ENCODE assay signal across 23 cellular contexts in the genomic region with DNA sequence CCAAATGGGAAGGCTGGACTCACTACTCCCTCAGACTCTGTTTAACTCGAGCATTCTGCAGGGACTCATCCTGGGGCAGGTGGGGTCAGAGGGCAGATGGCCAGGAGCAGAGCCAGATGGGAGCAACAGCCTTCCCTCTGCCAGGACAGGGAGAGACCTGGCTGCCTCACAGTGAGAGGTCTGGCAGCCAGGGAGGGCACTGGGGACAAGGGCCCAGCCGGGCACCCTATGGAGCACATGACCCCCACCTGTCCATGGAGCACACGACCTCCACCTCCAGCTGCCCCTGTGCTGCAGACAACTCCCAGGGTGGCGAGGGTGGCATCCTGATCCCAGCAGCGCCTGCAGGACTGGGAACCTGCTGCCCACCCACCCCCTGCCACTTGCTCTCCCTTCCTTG.
A peak's percentile ranks its signal among the peaks of the same experiment; 100 is the strongest.
DNase-seq lines count a peak whose midpoint lies in the region; ATAC-seq and TF ChIP-seq lines count a peak whose summit lies in the region.
"Had no signal": no experiment of that assay in that cellular context is flagged by ENCODE, and none has a peak within 500 bp of the region (broad histone marks: within the 10 kb centered on the region; RNA-seq: fewer than 3 reads in every experiment).

No MANE protein-coding gene starts in this region.

- TF ChIP-seq CTCF in OCI-LY1 (IDR thresholded peaks at IDR 0.05; ENCODE audit: low read length) (no peak), brain (conservative IDR thresholded peaks at IDR 0.05) (no peak), mesothelial cell of epicardium (IDR thresholded peaks at IDR 0.05; ENCODE audit: unreplicated experiment) (no peak), progenitor cell of endocrine pancreas (IDR thresholded peaks at IDR 0.05; ENCODE audit: unreplicated experiment) (no peak), left lung (IDR thresholded peaks at IDR 0.05) (no peak)

- H3K36me3 ChIP-seq in OCI-LY1 (ENCODE audit: insufficient read depth, low read length) (no peaks in the 10 kb centered on the region), left lung (no peaks in the 10 kb centered on the region)
- H3K36me3 ChIP-seq: SJCRH30 had no signal

- no peak for ATAC-seq in left lung
- ATAC-seq: GM12878 had no signal

- H3K27ac ChIP-seq in OCI-LY1 (ENCODE audit: low read depth, low read length, poor library complexity, severe bottlenecking) = peak overlapping the region; percentile 91
- H3K27ac ChIP-seq in left lung = no peak overlapping the region
- H3K27ac ChIP-seq: C4-2B, GM23248, PC-9, RWPE1, SJCRH30 had no signal

- peaks cover 4% of the 10 kb centered on the region for H3K27me3 Mint-ChIP-seq in brain
- no peaks in the 10 kb centered on the region for H3K27me3 Mint-ChIP-seq in mesothelial cell of epicardium (ENCODE audit: low read depth)
- no peaks in the 10 kb centered on the region for H3K27me3 Mint-ChIP-seq in progenitor cell of endocrine pancreas
- peaks cover 5% of the 10 kb centered on the region for H3K27me3 Mint-ChIP-seq in activated CD4-positive, alpha-beta memory T cell treated with anti-CD3 and anti-CD28 coated beads for 36 hours

- H3K9me3 Mint-ChIP-seq in brain (peaks cover 0 to 8% (median 2%) of the 10 kb centered on the region in 5 experiments), mesothelial cell of epicardium (no peaks in the 10 kb centered on the region), progenitor cell of endocrine pancreas (ENCODE audit: low read depth) (no peaks in the 10 kb centered on the region)
- H3K9me3 Mint-ChIP-seq in activated CD4-positive, alpha-beta memory T cell treated with anti-CD3 and anti-CD28 coated beads for 36 hours = no peaks in the 10 kb centered on the region
- H3K9me3 Mint-ChIP-seq: IgD-negative memory B cell had no signal

- no peak overlapping the region for H3K4me2 ChIP-seq in OCI-LY1 (ENCODE audit: low read length)
- H3K4me2 ChIP-seq: PC-9 had no signal

- no peaks in the 10 kb centered on the region for H4K20me1 ChIP-seq in OCI-LY1 (ENCODE audit: insufficient read depth, low read length)

- no peaks in the 10 kb centered on the region for H3K9me2 ChIP-seq in OCI-LY1 (ENCODE audit: low read depth, low read length)

- H3K4me1 ChIP-seq in OCI-LY1 (ENCODE audit: insufficient read depth, low read length, severe bottlenecking) (peaks cover 56% of the 10 kb centered on the region), left lung (no peaks in the 10 kb centered on the region)
- H3K4me1 ChIP-seq: SJCRH30 had no signal

- CTCF ChIA-PET in activated CD4-positive, alpha-beta memory T cell treated with anti-CD3 and anti-CD28 coated beads for 36 hours (lab: Charles Lee) = no interaction called here

- intact Hi-C loops in left lung (cut with DNase I) = no loop called here
- intact Hi-C loops in activated CD4-positive, alpha-beta memory T cell treated with anti-CD3 and anti-CD28 coated beads for 36 hours (cut with micrococcal nuclease) = no loop called here

- no peak overlapping the region for H2AFZ ChIP-seq in OCI-LY1 (ENCODE audit: low read length)
- H2AFZ ChIP-seq: GM23248, PC-9 had no signal

- H3K79me2 ChIP-seq in OCI-LY1 (ENCODE audit: insufficient read depth, low read length) = no peaks in the 10 kb centered on the region

- H3K4me1 Mint-ChIP-seq in brain = peaks cover 20% of the 10 kb centered on the region
- H3K4me1 Mint-ChIP-seq in mesothelial cell of epicardium = peaks cover 43% of the 10 kb centered on the region
- peaks cover 6% of the 10 kb centered on the region for H3K4me1 Mint-ChIP-seq in progenitor cell of endocrine pancreas (ENCODE audit: low read depth)
- H3K4me1 Mint-ChIP-seq in activated CD4-positive, alpha-beta memory T cell treated with anti-CD3 and anti-CD28 coated beads for 36 hours (ENCODE audit: low read depth) = no peaks in the 10 kb centered on the region
- H3K4me1 Mint-ChIP-seq: IgD-negative memory B cell had no signal

- DNase-seq in mesothelial cell of epicardium (ENCODE audit: low spot score in 2 of 2, unreplicated experiment in 2 of 2) (no peak), progenitor cell of endocrine pancreas (ENCODE audit: low spot score, unreplicated experiment) (no peak), CD1c-positive myeloid dendritic cell (ENCODE audit: extremely low spot score) (no peak), left lung (no peak)
- no peak for DNase-seq in central memory CD4-positive, alpha-beta T cell
- no peak for DNase-seq in activated CD4-positive, alpha-beta memory T cell treated with anti-CD3 and anti-CD28 coated beads for 36 hours
- DNase-seq: ACHN, DMS53, EL, GM23248, HCEC 1CT, Karpas-422, NCI-H1436 treated with DMSO at 0.1 percent for 48 hours, NCI-H2029, NCI-H2171, PC-9, SJCRH30 had no signal

- no peaks in the 10 kb centered on the region for H3K9me3 ChIP-seq in OCI-LY1 (ENCODE audit: low read length)
- H3K9me3 ChIP-seq in left lung = no peaks in the 10 kb centered on the region
- H3K9me3 ChIP-seq: SJCRH30 had no signal

- H3K9ac ChIP-seq in OCI-LY1 (ENCODE audit: low read length) = peak overlapping the region; percentile 29; the same call in 1 of the 2 replicates
- H3K9ac ChIP-seq: GM23248 had no signal

- peak overlapping the region in 3 of 5 experiments; percentile 11 to 99 (median 53) for H3K27ac Mint-ChIP-seq in brain
- H3K27ac Mint-ChIP-seq in mesothelial cell of epicardium = peak overlapping the region; percentile 83
- H3K27ac Mint-ChIP-seq in progenitor cell of endocrine pancreas = peak overlapping the region; percentile 58
- H3K27ac Mint-ChIP-seq in activated CD4-positive, alpha-beta memory T cell treated with anti-CD3 and anti-CD28 coated beads for 36 hours = no peak overlapping the region
- H3K27ac Mint-ChIP-seq: IgD-negative memory B cell had no signal

- H3K4me3 Mint-ChIP-seq in brain (no peak overlapping the region), mesothelial cell of epicardium (no peak overlapping the region), progenitor cell of endocrine pancreas (ENCODE audit: low read depth) (no peak overlapping the region)
- no peak overlapping the region for H3K4me3 Mint-ChIP-seq in activated CD4-positive, alpha-beta memory T cell treated with anti-CD3 and anti-CD28 coated beads for 36 hours
- H3K4me3 Mint-ChIP-seq: IgD-negative memory B cell had no signal

- H3K27me3 ChIP-seq in OCI-LY1 (ENCODE audit: insufficient read depth, low read length) (no peaks in the 10 kb centered on the region), left lung (no peaks in the 10 kb centered on the region)
- H3K27me3 ChIP-seq: SJCRH30 had no signal

- H3K36me3 Mint-ChIP-seq in brain = no peaks in the 10 kb centered on the region
- no peaks in the 10 kb centered on the region for H3K36me3 Mint-ChIP-seq in mesothelial cell of epicardium
- H3K36me3 Mint-ChIP-seq in progenitor cell of endocrine pancreas (ENCODE audit: insufficient read depth) = no peaks in the 10 kb centered on the region
- H3K36me3 Mint-ChIP-seq in activated CD4-positive, alpha-beta memory T cell treated with anti-CD3 and anti-CD28 coated beads for 36 hours = no peaks in the 10 kb centered on the region
- H3K36me3 Mint-ChIP-seq: IgD-negative memory B cell had no signal

- no peaks in the 10 kb centered on the region for H3F3A ChIP-seq in OCI-LY1 (ENCODE audit: insufficient read depth, low read length)

- POLR2A ChIA-PET in activated CD4-positive, alpha-beta memory T cell treated with anti-CD3 and anti-CD28 coated beads for 36 hours (lab: Charles Lee) = no interaction called here

- H3K4me3 ChIP-seq in OCI-LY1 (ENCODE audit: low read depth, low read length, poor library complexity, severe bottlenecking) (no peak overlapping the region), left lung (no peak overlapping the region)
- H3K4me3 ChIP-seq: GM12878, GM23248, PC-9, SJCRH30 had no signal
